ENCODE assay signal across 8 cellular contexts in the genomic region with DNA sequence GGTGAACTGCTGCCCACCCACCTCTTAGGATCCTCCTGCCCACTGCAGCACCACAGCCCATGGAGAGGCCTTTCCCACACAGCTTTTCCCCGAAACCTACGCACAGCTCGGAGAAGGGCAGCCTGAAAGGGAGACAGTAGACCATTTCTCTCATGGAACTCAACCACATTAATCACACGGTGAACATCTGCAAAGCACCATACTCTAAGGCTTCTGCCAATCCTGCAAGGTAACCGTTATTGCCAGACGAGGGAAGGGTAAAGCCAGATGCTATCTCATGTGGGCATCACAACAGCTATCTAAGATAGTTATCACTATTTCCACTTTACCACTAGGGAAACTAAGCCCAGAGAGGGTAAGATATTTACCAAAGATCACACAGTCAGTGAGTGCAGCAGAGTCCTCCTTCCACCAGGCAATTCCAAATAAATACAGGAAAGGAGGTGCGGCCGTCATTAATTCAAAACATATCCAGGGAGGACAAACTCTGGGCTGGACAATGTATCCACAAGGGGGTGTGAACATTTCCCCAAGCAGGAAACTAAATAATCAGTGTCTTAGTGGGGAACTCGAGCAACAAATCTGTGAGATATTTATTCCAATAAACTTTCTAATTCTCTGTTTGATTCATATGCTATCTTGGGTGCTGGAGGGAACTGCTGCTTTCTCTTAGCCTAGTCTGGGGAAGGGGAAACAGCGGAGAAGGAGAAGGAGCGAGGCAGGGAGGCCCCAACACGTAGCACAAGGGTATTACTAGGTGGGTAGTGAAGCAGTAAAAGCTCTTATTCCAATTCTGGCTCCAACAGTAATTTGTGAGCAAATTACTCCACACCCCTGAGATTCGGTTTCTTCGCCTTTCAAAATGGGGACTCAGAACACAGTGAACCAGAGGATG. TPM values are rescaled to one million over a fixed set of nuclear protein-coding genes. Genes with fewer than 3 reads are reported as not detected.
DNase-seq lines count a peak whose midpoint lies in the region; ATAC-seq and TF ChIP-seq lines count a peak whose summit lies in the region.

No MANE protein-coding gene starts in this region.

- peaks cover 6% of the 10 kb centered on the region for H3K36me3 ChIP-seq in skeletal muscle satellite cell (ENCODE audit: insufficient read depth, low read length)

- peak overlapping the region; percentile 96 for H3K9ac ChIP-seq in skeletal muscle satellite cell (ENCODE audit: low read depth, low read length)

- no peaks in the 10 kb centered on the region for H3K27me3 ChIP-seq in foreskin keratinocyte
- H3K27me3 ChIP-seq in skeletal muscle satellite cell (ENCODE audit: control insufficient read depth, insufficient read depth, low read length) = no peaks in the 10 kb centered on the region

- TF ChIP-seq CTCF in foreskin keratinocyte (conservative IDR thresholded peaks at IDR 0.05) = peak; percentile 15

- H3K4me1 ChIP-seq in foreskin keratinocyte (peaks cover 4% of the 10 kb centered on the region), skeletal muscle satellite cell (ENCODE audit: control insufficient read depth, insufficient read depth, low read length) (peaks cover 28% of the 10 kb centered on the region)

- peak overlapping the region; percentile 85 for H3K4me3 ChIP-seq in skeletal muscle satellite cell (ENCODE audit: low read length)

- H3K27ac ChIP-seq in foreskin keratinocyte = peak overlapping the region; percentile 89

- H3K4me2 ChIP-seq in skeletal muscle satellite cell (ENCODE audit: low read length) = peak overlapping the region; percentile 93

- ATAC-seq in GM19455 (IDR thresholded peaks at IDR 0.05; ENCODE audit: unreplicated experiment) (peak; percentile 3), SK-N-SH treated with all-trans-retinoic acid at 6 μM for 48 hours (peak; percentile 2; the same call in 2 of the 3 replicates), foreskin keratinocyte (no peak)

- no peaks in the 10 kb centered on the region for H3K9me3 ChIP-seq in skeletal muscle satellite cell (replicated peaks; ENCODE audit: low read length)

- no peak for DNase-seq in foreskin keratinocyte
- no peak for DNase-seq in medulla oblongata (ENCODE audit: extremely low spot score)
- DNase-seq in stimulated activated CD4-positive, alpha-beta T cell treated with anti-CD3 and anti-CD28 coated beads, Interleukin-4, amount 100 ng/mL, for 24 hours = no peak
- no peak for DNase-seq in amygdala (lab: John Stamatoyannopoulos, UW)
- DNase-seq in NCI-H128 (lab: John Stamatoyannopoulos, UW; ENCODE audit: unreplicated experiment) = no peak

TF ChIP-seq in SK-N-SH treated with all-trans-retinoic acid at 6 μM for 48 hours, 23 proteins besides CTCF, POLR2A, EP300 and RAD21:
- no peak for TF ChIP-seq ZC3H10 (CRISPR knock-in tag; IDR thresholded peaks at IDR 0.05)
- TF ChIP-seq TOX (CRISPR knock-in tag; IDR thresholded peaks at IDR 0.05; ENCODE audit: borderline replicate concordance) = no peak
- TF ChIP-seq, protein P1, sequence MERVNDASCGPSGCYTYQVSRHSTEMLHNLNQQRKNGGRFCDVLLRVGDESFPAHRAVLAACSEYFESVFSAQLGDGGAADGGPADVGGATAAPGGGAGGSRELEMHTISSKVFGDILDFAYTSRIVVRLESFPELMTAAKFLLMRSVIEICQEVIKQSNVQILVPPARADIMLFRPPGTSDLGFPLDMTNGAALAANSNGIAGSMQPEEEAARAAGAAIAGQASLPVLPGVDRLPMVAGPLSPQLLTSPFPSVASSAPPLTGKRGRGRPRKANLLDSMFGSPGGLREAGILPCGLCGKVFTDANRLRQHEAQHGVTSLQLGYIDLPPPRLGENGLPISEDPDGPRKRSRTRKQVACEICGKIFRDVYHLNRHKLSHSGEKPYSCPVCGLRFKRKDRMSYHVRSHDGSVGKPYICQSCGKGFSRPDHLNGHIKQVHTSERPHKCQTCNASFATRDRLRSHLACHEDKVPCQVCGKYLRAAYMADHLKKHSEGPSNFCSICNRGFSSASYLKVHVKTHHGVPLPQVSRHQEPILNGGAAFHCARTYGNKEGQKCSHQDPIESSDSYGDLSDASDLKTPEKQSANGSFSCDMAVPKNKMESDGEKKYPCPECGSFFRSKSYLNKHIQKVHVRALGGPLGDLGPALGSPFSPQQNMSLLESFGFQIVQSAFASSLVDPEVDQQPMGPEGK (CRISPR knock-in tag; IDR thresholded peaks at IDR 0.05; ENCODE audit: borderline replicate concordance) = no peak
- TF ChIP-seq ESRRG (CRISPR knock-in tag; IDR thresholded peaks at IDR 0.05) = no peak
- TF ChIP-seq SNAI2 (CRISPR knock-in tag; IDR thresholded peaks at IDR 0.05) = no peak
- TF ChIP-seq ZNF70 (CRISPR knock-in tag; IDR thresholded peaks at IDR 0.05) = no peak
- TF ChIP-seq GLIS3 (CRISPR knock-in tag; IDR thresholded peaks at IDR 0.05) = no peak
- no peak for TF ChIP-seq ZNF8 (CRISPR knock-in tag; IDR thresholded peaks at IDR 0.05)
- TF ChIP-seq, protein P2, sequence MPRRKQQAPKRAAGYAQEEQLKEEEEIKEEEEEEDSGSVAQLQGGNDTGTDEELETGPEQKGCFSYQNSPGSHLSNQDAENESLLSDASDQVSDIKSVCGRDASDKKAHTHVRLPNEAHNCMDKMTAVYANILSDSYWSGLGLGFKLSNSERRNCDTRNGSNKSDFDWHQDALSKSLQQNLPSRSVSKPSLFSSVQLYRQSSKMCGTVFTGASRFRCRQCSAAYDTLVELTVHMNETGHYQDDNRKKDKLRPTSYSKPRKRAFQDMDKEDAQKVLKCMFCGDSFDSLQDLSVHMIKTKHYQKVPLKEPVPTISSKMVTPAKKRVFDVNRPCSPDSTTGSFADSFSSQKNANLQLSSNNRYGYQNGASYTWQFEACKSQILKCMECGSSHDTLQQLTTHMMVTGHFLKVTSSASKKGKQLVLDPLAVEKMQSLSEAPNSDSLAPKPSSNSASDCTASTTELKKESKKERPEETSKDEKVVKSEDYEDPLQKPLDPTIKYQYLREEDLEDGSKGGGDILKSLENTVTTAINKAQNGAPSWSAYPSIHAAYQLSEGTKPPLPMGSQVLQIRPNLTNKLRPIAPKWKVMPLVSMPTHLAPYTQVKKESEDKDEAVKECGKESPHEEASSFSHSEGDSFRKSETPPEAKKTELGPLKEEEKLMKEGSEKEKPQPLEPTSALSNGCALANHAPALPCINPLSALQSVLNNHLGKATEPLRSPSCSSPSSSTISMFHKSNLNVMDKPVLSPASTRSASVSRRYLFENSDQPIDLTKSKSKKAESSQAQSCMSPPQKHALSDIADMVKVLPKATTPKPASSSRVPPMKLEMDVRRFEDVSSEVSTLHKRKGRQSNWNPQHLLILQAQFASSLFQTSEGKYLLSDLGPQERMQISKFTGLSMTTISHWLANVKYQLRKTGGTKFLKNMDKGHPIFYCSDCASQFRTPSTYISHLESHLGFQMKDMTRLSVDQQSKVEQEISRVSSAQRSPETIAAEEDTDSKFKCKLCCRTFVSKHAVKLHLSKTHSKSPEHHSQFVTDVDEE (CRISPR knock-in tag; IDR thresholded peaks at IDR 0.05) = no peak
- no peak for TF ChIP-seq TCF4 (CRISPR knock-in tag; IDR thresholded peaks at IDR 0.05; ENCODE audit: borderline replicate concordance)

RNA-seq across cellular contexts. Expression of gene TMEM186, which starts 0.7 kb away (rescaled TPM):
- 7.4 and 7.7 TPM in 2 replicates for total RNA-seq in foreskin keratinocyte
- polyA plus RNA-seq in foreskin keratinocyte = 9.3 and 11.0 TPM in 2 replicates
- 4.6 TPM in 2 replicates for total RNA-seq in skeletal muscle satellite cell (2012; rRNA removed)

RNA-seq across cellular contexts. Expression of gene PMM2, which starts 0.9 kb away (rescaled TPM):
- total RNA-seq in foreskin keratinocyte = 52.5 and 56.2 TPM in 2 replicates
- 44.5 and 45.2 TPM in 2 replicates for polyA plus RNA-seq in foreskin keratinocyte
- 43.1 and 43.5 TPM in 2 replicates for total RNA-seq in skeletal muscle satellite cell (2012; rRNA removed)
